2 cellular contexts compared by ENCODE assay signal in genomic region chr5:176797456-176798093, GRCh38.
TF ChIP-seq lines count a peak whose summit lies in the region.

No MANE protein-coding gene starts in this region.

TF ChIP-seq in HepG2, 621 proteins besides CTCF, POLR2A, EP300 and RAD21:
- no peak for TF ChIP-seq ZSCAN5A (CRISPR knock-in tag; IDR thresholded peaks at IDR 0.05; ENCODE audit: borderline replicate concordance)
- no peak for TF ChIP-seq ZNF234 (CRISPR knock-in tag; conservative IDR thresholded peaks at IDR 0.05)
- 0 out of 2 replicates have a peak, but pooled peaks have one; percentile 16 for TF ChIP-seq ZNF768 (CRISPR knock-in tag; IDR thresholded peaks at IDR 0.05)

TF ChIP-seq in HEK293, 187 proteins besides CTCF, POLR2A, EP300 and RAD21:
- TF ChIP-seq ZFHX2 (tag by site-specific recombination; conservative IDR thresholded peaks at IDR 0.05): peak; percentile 22; the same call in 1 of the 2 replicates
- TF ChIP-seq ZNF510 (tag by site-specific recombination; IDR thresholded peaks at IDR 0.05; ENCODE audit: insufficient replicate concordance): no peak
